3 cellular contexts compared by ENCODE assay signal in the genomic region with DNA sequence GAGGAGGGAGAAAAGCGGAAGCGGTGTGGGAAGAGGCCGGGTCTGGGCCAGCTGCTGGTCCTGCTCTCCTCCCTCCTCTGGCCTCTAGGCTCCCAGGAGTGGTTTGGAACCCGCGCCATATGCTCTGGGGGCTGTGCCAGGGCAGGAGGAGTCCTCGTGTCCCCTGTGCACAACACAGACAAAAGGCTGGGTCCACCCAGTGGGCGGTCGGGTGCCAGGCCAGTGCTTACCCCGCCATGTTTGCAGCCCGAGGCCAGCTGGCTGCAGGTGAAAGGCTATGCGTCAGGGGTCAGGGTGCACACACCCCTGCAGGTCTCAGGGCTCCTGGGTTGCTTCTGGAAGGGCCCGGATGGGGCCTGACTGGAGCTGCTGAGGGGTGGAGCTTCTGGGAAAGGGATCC. TPM values are rescaled to one million over a fixed set of nuclear protein-coding genes. Genes with fewer than 3 reads are reported as not detected.
"Had no signal": no experiment of that assay in that cellular context is flagged by ENCODE, and none has a peak within 500 bp of the region (broad histone marks: within the 10 kb centered on the region; RNA-seq: fewer than 3 reads in every experiment).

No MANE protein-coding gene starts in this region.

RNA-seq across cellular contexts. Expression of a gene that starts 14.7 kb away (rescaled TPM):
- total RNA-seq: GM23248, HFFc6, K562 had no signal
- polyA plus RNA-seq: GM23248, K562 had no signal
